24 cellular contexts compared by ENCODE assay signal in the genomic region with DNA sequence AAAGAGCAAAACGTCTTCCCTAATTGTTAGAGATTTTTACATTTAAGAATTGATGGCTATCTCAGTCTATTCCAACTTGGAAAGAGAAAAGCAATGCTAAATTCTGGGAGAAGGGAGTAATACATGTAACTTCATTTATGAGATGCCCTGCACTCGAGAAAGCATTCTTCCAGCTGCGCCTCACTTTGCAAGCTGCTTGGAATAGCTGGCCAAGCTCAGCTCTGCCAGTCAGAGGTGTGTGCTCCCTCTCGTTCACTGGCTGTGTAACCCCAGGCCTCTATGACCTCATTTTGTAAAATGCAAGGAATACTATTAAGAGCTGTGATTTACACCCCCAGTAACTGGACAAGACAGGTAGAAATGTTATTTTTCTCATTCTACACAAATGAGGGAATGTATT.
"Had no signal": no experiment of that assay in that cellular context is flagged by ENCODE, and none has a peak within 500 bp of the region (broad histone marks: within the 10 kb centered on the region; RNA-seq: fewer than 3 reads in every experiment).

No MANE protein-coding gene starts in this region.

- ATAC-seq: activated CD8-positive, alpha-beta memory T cell treated with anti-CD3 and anti-CD28 coated beads, Interleukin-2, amount 10 ng/mL, durations not matched to agents 7 days and 5 days; activated CD8-positive, alpha-beta T cell treated with anti-CD3 and anti-CD28 coated beads for 36 hours; activated naive CD8-positive, alpha-beta T cell treated with anti-CD3 and anti-CD28 coated beads, Interleukin-2, amount 50 U/mL, for 24 hours; body of pancreas; gastroesophageal sphincter; heart right ventricle; left lobe of liver; right lobe of liver; stimulated activated memory B cell treated with anti-CD40 and anti-IgM and Interleukin-4, amounts not matched to agents 10 μg/mL and 1 μg/mL and 100 μg/mL, for 72 hours had no signal

- H3K27ac ChIP-seq: body of pancreas, cardiac muscle cell, epithelial cell of prostate, gastroesophageal sphincter, heart right ventricle, right lobe of liver, skin epidermis, stomach, suprapubic skin, tibial nerve had no signal

- H3K9me3 ChIP-seq: body of pancreas, gastroesophageal sphincter, heart right ventricle, right lobe of liver, stomach, suprapubic skin, tibial nerve had no signal

- H3K27me3 ChIP-seq: body of pancreas, right lobe of liver had no signal

- H3K4me1 ChIP-seq: body of pancreas, gastroesophageal sphincter, heart right ventricle, right lobe of liver, suprapubic skin, tibial nerve had no signal

- H3K36me3 ChIP-seq: cardiac muscle cell, gastroesophageal sphincter, heart right ventricle, right lobe of liver, stomach, suprapubic skin, tibial nerve had no signal

- H3K4me3 ChIP-seq: body of pancreas, cardiac muscle cell, gastroesophageal sphincter, right lobe of liver, skin epidermis, stomach, suprapubic skin, tibial nerve had no signal

- DNase-seq: activated CD4-positive, alpha-beta T cell treated with anti-CD3 and anti-CD28 coated beads, Interleukin-2, amount 10 ng/mL, durations not matched to agents 7 days and 5 days; activated CD4-positive, CD25-positive, alpha-beta regulatory T cell treated with anti-CD3 and anti-CD28 coated beads, Interleukin-2, amount 50 U/mL, for 72 hours; activated CD8-positive, alpha-beta memory T cell treated with anti-CD3 and anti-CD28 coated beads, Interleukin-2, amount 10 ng/mL, durations not matched to agents 7 days and 5 days; activated CD8-positive, alpha-beta T cell treated with anti-CD3 and anti-CD28 coated beads for 36 hours; activated effector memory CD4-positive, alpha-beta T cell treated with anti-CD3 and anti-CD28 coated beads, Interleukin-2, amount 50 U/mL, for 16 hours; activated naive CD4-positive, alpha-beta T cell treated with anti-CD3 and anti-CD28 coated beads, Interleukin-2, amount 50 U/mL, for 16 hours; activated naive CD8-positive, alpha-beta T cell treated with anti-CD3 and anti-CD28 coated beads, Interleukin-2, amount 50 U/mL, for 24 hours; activated T-cell treated with anti-CD3 and anti-CD28 coated beads for 4 hours; body of pancreas; cortex of kidney; heart right ventricle; immature natural killer cell; midbrain; nucleus accumbens; right lobe of liver; stomach had no signal
